13 cellular contexts compared by ENCODE assay signal in the genomic region with DNA sequence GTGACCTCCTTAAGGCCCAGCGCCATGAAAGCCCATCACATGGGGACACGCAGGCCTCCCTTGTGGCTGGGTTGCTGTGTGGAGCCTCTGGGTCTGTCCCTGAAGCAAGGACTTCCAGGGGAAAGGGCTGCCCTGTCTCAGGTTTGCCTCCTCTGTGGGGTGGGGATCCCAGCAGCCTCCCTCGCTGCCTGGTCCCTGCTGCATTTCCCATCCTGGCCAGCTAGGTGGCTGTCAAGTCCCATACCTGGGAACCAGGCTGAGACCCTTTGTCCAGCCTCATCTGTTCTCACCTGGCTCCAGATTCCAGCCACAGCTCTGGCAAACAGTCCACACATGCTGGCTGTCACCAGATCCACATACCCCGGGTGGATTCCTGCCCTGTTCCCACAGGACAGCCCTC. TPM values are rescaled to one million over a fixed set of nuclear protein-coding genes. Genes with fewer than 3 reads are reported as not detected.
A peak's percentile ranks its signal among the peaks of the same experiment; 100 is the strongest.
DNase-seq lines count a peak whose midpoint lies in the region; ATAC-seq, FAIRE-seq and TF ChIP-seq lines count a peak whose summit lies in the region.
"Not testable (repeated sequence)": the region's sequence is repeated elsewhere in the genome, so short reads cannot be mapped to it uniquely, and the experiment has no call there.
"Had no signal": no experiment of that assay in that cellular context is flagged by ENCODE, and none has a peak within 500 bp of the region (broad histone marks: within the 10 kb centered on the region; RNA-seq: fewer than 3 reads in every experiment).

No MANE protein-coding gene starts in this region.

- H3K9me1 ChIP-seq in K562 (ENCODE audit: control insufficient read depth, insufficient read depth, low read length), result not testable (repeated sequence)

- not testable (repeated sequence) for H3K4me3 Mint-ChIP-seq in glutamatergic neuron (ENCODE audit: unreplicated experiment)

- not testable (repeated sequence) for H3K27ac ChIP-seq in MM.1S (ENCODE audit: low read length); PC-3 (ENCODE audit: low read length); K562 (ENCODE audit: extremely low read depth, low read depth, low read length); thyroid gland

- H3K79me2 ChIP-seq in MM.1S (ENCODE audit: low read length); PC-3 (ENCODE audit: low read length); K562 (ENCODE audit: control insufficient read depth, insufficient read depth, low read length): not testable (repeated sequence)

- peak; percentile 55; the same call in 1 of the 2 replicates for ATAC-seq in PC-3
- ATAC-seq in K562, result peak; percentile 91
- peak; percentile 60 for ATAC-seq in mucosa of descending colon

- H3K27me3 ChIP-seq in GM06990 (replicated peaks; ENCODE audit: control insufficient read depth, insufficient read depth, low read length); MM.1S (replicated peaks; ENCODE audit: insufficient read depth, low read length); PC-3 (ENCODE audit: low read length); thyroid gland: not testable (repeated sequence)
- peaks cover 6 to 42% of the 10 kb centered on the region in 2 experiments; a peak in 4 of 5 replicates for H3K27me3 ChIP-seq in K562 (ENCODE audit: control insufficient read depth in 2 of 2, insufficient read depth in 2 of 2, low read length in 2 of 2)

- TF ChIP-seq EP300 in K562 (IDR thresholded peaks at IDR 0.05; ENCODE audit: low read length), result not testable (repeated sequence)

- H3K9me3 Mint-ChIP-seq in glutamatergic neuron (ENCODE audit: unreplicated experiment), result not testable (repeated sequence)

- H2AFZ ChIP-seq in MM.1S (ENCODE audit: low read length); PC-3 (ENCODE audit: low read length); K562 (ENCODE audit: low read depth, low read length): not testable (repeated sequence)

- peak; percentile 15 for FAIRE-seq in H54 (lab: Jason Lieb, UNC)
- peak; percentile 92 for FAIRE-seq in K562 (lab: Jason Lieb, UNC)

- intact Hi-C loops in PC-3 (cut with micrococcal nuclease); K562 (cut with micrococcal nuclease); mucosa of descending colon (cut with DNase I, micrococcal nuclease); thyroid gland (cut with DNase I): not testable (repeated sequence)

- not testable (repeated sequence) for H3K9me2 ChIP-seq in MM.1S (replicated peaks; ENCODE audit: insufficient read depth, low read length); PC-3 (replicated peaks; ENCODE audit: low read length)

- not testable (repeated sequence) for H3K36me3 ChIP-seq in GM06990 (ENCODE audit: control insufficient read depth, insufficient read depth, low read length); MM.1S (replicated peaks; ENCODE audit: insufficient read depth, low read length); PC-3 (ENCODE audit: low read depth, low read length); K562 (ENCODE audit: control insufficient read depth, insufficient read depth, low read length); mucosa of descending colon (ENCODE audit: low read depth); thyroid gland

- not testable (repeated sequence) for H4K20me1 ChIP-seq in MM.1S (ENCODE audit: insufficient read depth, low read length); PC-3 (ENCODE audit: low read length); K562 (replicated peaks; ENCODE audit: control insufficient read depth, insufficient read depth, low read length)

- H3K36me3 Mint-ChIP-seq in glutamatergic neuron (ENCODE audit: unreplicated experiment), result not testable (repeated sequence)

- not testable (repeated sequence) for TF ChIP-seq POLR2A in H54 (IDR thresholded peaks at IDR 0.05; ENCODE audit: low read depth, low read length); K562 (conservative IDR thresholded peaks at IDR 0.05); thyroid gland (IDR thresholded peaks at IDR 0.05)

- not testable (repeated sequence) for H3K27ac Mint-ChIP-seq in glutamatergic neuron (ENCODE audit: unreplicated experiment)

- not testable (repeated sequence) for H3K4me3 ChIP-seq in GM06990 (replicated peaks; ENCODE audit: low read depth, low read length); MM.1S (ENCODE audit: low read length); PC-3 (ENCODE audit: low read length); K562; mucosa of descending colon; thyroid gland (replicated peaks in 1 of 3)

- not testable (repeated sequence) for DNase-seq in GM06990 (ENCODE audit: extremely low read depth, insufficient read length); H54 (ENCODE audit: insufficient read length, low spot score); MM.1S; PC-3
- DNase-seq in K562 (ENCODE audit: extremely low read depth in 1 of 4, low spot score in 3 of 4), result peak in 3 of 4 experiments; percentile 38 to 58 (median 56)
- peak; percentile 55 for DNase-seq in glutamatergic neuron
- DNase-seq in mucosa of descending colon, result peak in 1 of 3 donors; percentile 5
- DNase-seq in thyroid gland, result peak; percentile 33 to 41

- not testable (repeated sequence) for H3K4me2 ChIP-seq in MM.1S (ENCODE audit: low read depth, low read length); PC-3 (ENCODE audit: low read length); K562 (ENCODE audit: insufficient read depth, low read length)

- peaks cover 17% of the 10 kb centered on the region for H3K4me1 ChIP-seq in MM.1S (ENCODE audit: low read length)
- H3K4me1 ChIP-seq in PC-3 (ENCODE audit: insufficient read depth, low read length); K562 (replicated peaks in 1 of 2; ENCODE audit: control insufficient read depth in 2 of 2, insufficient read depth in 2 of 2, low read length in 2 of 2); mucosa of descending colon (ENCODE audit: low read depth); thyroid gland: not testable (repeated sequence)

- not testable (repeated sequence) for BruUV-seq in PC-3 (replicated peaks; lab: Mats Ljungman, UMichigan); K562 (replicated peaks; lab: Mats Ljungman, UMichigan)

- WGBS in K562 (ENCODE audit: insufficient coverage, low coverage, missing lambda C conversion rate), result 0% methylated on average over 4 of the region's 4 CpGs
- 38 to 53% methylated on average over 3 to 4 of the region's 4 CpGs for WGBS in thyroid gland, 2 donors

- POLR2A ChIA-PET in PC-3 (lab: Charles Lee; ENCODE audit: unreplicated experiment); K562 (lab: Yijun Ruan, JAX): not testable (repeated sequence)

- not testable (repeated sequence) for H3K4me1 Mint-ChIP-seq in glutamatergic neuron (ENCODE audit: low read depth, unreplicated experiment)

- in situ Hi-C loops in K562 (cut with MboI), result not testable (repeated sequence)

- H3F3A ChIP-seq in MM.1S (ENCODE audit: insufficient read depth, low read length); PC-3 (ENCODE audit: low read length, unreplicated experiment): not testable (repeated sequence)

- not testable (repeated sequence) for H3K27me3 Mint-ChIP-seq in glutamatergic neuron (ENCODE audit: unreplicated experiment)

- not testable (repeated sequence) for H3K9me3 ChIP-seq in MM.1S (replicated peaks; ENCODE audit: insufficient read depth, low read length); PC-3 (ENCODE audit: low read length); K562 (replicated peaks; ENCODE audit: control insufficient read depth, insufficient read depth, low read depth, low read length); mucosa of descending colon; thyroid gland

- TF ChIP-seq CTCF in GM06990 (IDR thresholded peaks at IDR 0.05; ENCODE audit: insufficient read depth, low read length, poor library complexity, severe bottlenecking) (peak; percentile 51), MM.1S (IDR thresholded peaks at IDR 0.05; ENCODE audit: low read length) (peak; percentile 34), K562 (IDR thresholded peaks at IDR 0.05 in 2 of 3, conservative IDR thresholded peaks at IDR 0.05 in 1 of 3; ENCODE audit: insufficient read depth in 2 of 3, low read depth in 1 of 3, low read length in 3 of 3) (peak; percentile 63 to 71 (median 71)), thyroid gland (IDR thresholded peaks at IDR 0.05) (peak in 3 of 6 experiments; percentile 43 to 53 (median 45))
- TF ChIP-seq CTCF in PC-3 (conservative IDR thresholded peaks at IDR 0.05; ENCODE audit: low read depth, low read length); glutamatergic neuron (IDR thresholded peaks at IDR 0.05; ENCODE audit: partially characterized antibody, unreplicated experiment); mucosa of descending colon (IDR thresholded peaks at IDR 0.05): not testable (repeated sequence)

- not testable (repeated sequence) for H3K9ac ChIP-seq in MM.1S (ENCODE audit: low read length); PC-3 (ENCODE audit: low read length)
- peak overlapping the region in 1 of 2 experiments; percentile 64; a peak in 1 of 4 replicates for H3K9ac ChIP-seq in K562 (ENCODE audit: insufficient read depth in 1 of 2, low read depth in 2 of 2, low read length in 2 of 2)

- TF ChIP-seq RAD21 in K562 (CRISPR knock-in tag; conservative IDR thresholded peaks at IDR 0.05 in 1 of 2, IDR thresholded peaks at IDR 0.05 in 1 of 2), result peak; percentile 31 to 77

- CTCF ChIA-PET in PC-3 (lab: Charles Lee); K562 (lab: Yijun Ruan, JAX; ENCODE audit: low intra/inter-chr PET ratio): not testable (repeated sequence)

RNA-seq across cellular contexts. Expression of gene MAT1A, which starts 32.7 kb away (rescaled TPM):
- total RNA-seq in PC-3 (2014; rRNA removed) (not detected in 2 replicates), K562 (2014; rRNA removed) (0.05 and 0.12 TPM in 2 replicates), K562 (2014; rRNA removed; fragmentation: Illumina TruSeq; extraction: Trizol) (0.15 TPM in 1 of 2 replicates, not detected in the other), K562 (2015; rRNA removed; fragmentation: Illumina TruSeq; extraction: Trizol) (0.11 and 0.26 TPM in 2 replicates), K562 (2021) (0.24 and 0.42 TPM in 2 replicates), glutamatergic neuron (ENCODE audit: unreplicated experiment) (not detected), mucosa of descending colon (under 1 TPM in 1 of 3 donors, not detected in 2; 0.89 TPM), thyroid gland (under 1 TPM in 3 of 4 donors, not detected in 1; 0.22 to 0.39 (median 0.25) TPM)
- 0.44 TPM in 1 of 2 replicates, not detected in the other for total RNA-seq in K562 (2011; cell fraction: chromatin; rRNA removed; ENCODE audit: low replicate concordance)
- total RNA-seq in K562 (2011; cell fraction: nucleolus; rRNA removed), result 0.13 TPM in 1 of 2 replicates, not detected in the other
- not detected in 2 replicates for total RNA-seq in K562 (2011; cell fraction: nucleoplasm; rRNA removed)
- polyA plus RNA-seq in K562 (2011; rRNA removed) (0.03 and 0.04 TPM in 2 replicates), K562 (2014; fragmentation: Illumina TruSeq; extraction: Trizol) (0.03 TPM in 1 of 2 replicates, not detected in the other), K562 (2014; fragmentation: Nextera tagmentation; extraction: Ambion mirVana) (not detected), K562 (2014; rRNA removed) (0.19 and 0.30 TPM in 2 replicates)
- polyA plus RNA-seq in K562 (2011; cell fraction: cytosol; rRNA removed), result 0.03 and 0.04 TPM in 2 replicates
- polyA plus RNA-seq in K562 (2011; cell fraction: nucleus; rRNA removed), result 0.09 TPM in 1 of 2 replicates, not detected in the other
- polyA plus RNA-seq in K562 (2012), result 0.46 and 0.47 TPM in 2 replicates
- polyA minus RNA-seq in K562 (2011; rRNA and poly(A)+ RNA removed), result not detected in 2 replicates
- polyA minus RNA-seq in K562 (2011; cell fraction: cytosol; rRNA and poly(A)+ RNA removed), result not detected in 2 replicates
- polyA minus RNA-seq in K562 (2011; cell fraction: nucleus; rRNA and poly(A)+ RNA removed), result not detected in 2 replicates
- total RNA-seq: activated CD4-positive, alpha-beta T cell treated with anti-CD3 and anti-CD28 coated beads, Interleukin-2, amount 10 ng/mL, durations not matched to agents 24 days and 14 days; activated T-cell treated with anti-CD3 and anti-CD28 coated beads, Interleukin-2, amount 50 U/mL, for 72 hours; CD4-positive, CD25-positive, alpha-beta regulatory T cell; M059J; natural killer cell had no signal
- polyA plus RNA-seq: CD4-positive, CD25-positive, alpha-beta regulatory T cell had no signal

RNA-seq across cellular contexts. Expression of gene ANXA11, which starts 51.5 kb away (rescaled TPM):
- 434 and 520 TPM in 2 replicates for total RNA-seq in PC-3 (2014; rRNA removed)
- total RNA-seq in K562 (2011; cell fraction: chromatin; rRNA removed; ENCODE audit: low replicate concordance), result 76.5 and 119 TPM in 2 replicates
- total RNA-seq in K562 (2011; cell fraction: nucleolus; rRNA removed), result 60.7 and 61.5 TPM in 2 replicates
- 69.1 and 105 TPM in 2 replicates for total RNA-seq in K562 (2011; cell fraction: nucleoplasm; rRNA removed)
- 109 and 153 TPM in 2 replicates for total RNA-seq in K562 (2014; rRNA removed)
- 107 and 116 TPM in 2 replicates for total RNA-seq in K562 (2014; rRNA removed; fragmentation: Illumina TruSeq; extraction: Trizol)
- 148 and 173 TPM in 2 replicates for total RNA-seq in K562 (2015; rRNA removed; fragmentation: Illumina TruSeq; extraction: Trizol)
- total RNA-seq in K562 (2021), result 182 and 201 TPM in 2 replicates
- polyA plus RNA-seq in K562 (2011; rRNA removed), result 110 and 146 TPM in 2 replicates
- polyA plus RNA-seq in K562 (2011; cell fraction: cytosol; rRNA removed), result 75.9 and 170 TPM in 2 replicates
- 61.3 and 66.0 TPM in 2 replicates for polyA plus RNA-seq in K562 (2011; cell fraction: nucleus; rRNA removed)
- polyA plus RNA-seq in K562 (2012), result 265 and 356 TPM in 2 replicates
- 212 and 243 TPM in 2 replicates for polyA plus RNA-seq in K562 (2014; fragmentation: Illumina TruSeq; extraction: Trizol)
- polyA plus RNA-seq in K562 (2014; fragmentation: Nextera tagmentation; extraction: Ambion mirVana), result 10 to 100 TPM; 43.6 to 70.0 TPM
- 95.7 and 97.6 TPM in 2 replicates for polyA plus RNA-seq in K562 (2014; rRNA removed)
- 62.3 and 65.3 TPM in 2 replicates for polyA minus RNA-seq in K562 (2011; rRNA and poly(A)+ RNA removed)
- polyA minus RNA-seq in K562 (2011; cell fraction: cytosol; rRNA and poly(A)+ RNA removed), result 86.2 and 98.5 TPM in 2 replicates
- 25.7 and 32.5 TPM in 2 replicates for polyA minus RNA-seq in K562 (2011; cell fraction: nucleus; rRNA and poly(A)+ RNA removed)
- total RNA-seq in glutamatergic neuron (ENCODE audit: unreplicated experiment), result 2.3 TPM
- 100 to 1,000 TPM; 252 to 424 (median 367) TPM for total RNA-seq in mucosa of descending colon
- total RNA-seq in thyroid gland, result 100 to 1,000 TPM in 1 of 4 donors, 10 to 100 TPM in 3; 77.5 to 106 (median 90.8) TPM

Comparison
In these comparisons a context has a peak if more than half of its experiments do, and no peak if none do; other contexts are left out.
1. RNA of gene ANXA11, which starts 51.5 kb away (total RNA-seq): 434 to 520 TPM in PC-3, 252 to 424 TPM in mucosa of descending colon, 60.7 to 201 TPM in K562 and 77.5 to 106 TPM in thyroid gland; 2.3 TPM in glutamatergic neuron (single experiment); every median in the first group is over 10 times any median in the second.
2. Peak in every context shown above with its lines, with median percentiles within 50 percentile points of each other: ATAC-seq.